ENCODE assay signal across 9 cellular contexts in the genomic region with DNA sequence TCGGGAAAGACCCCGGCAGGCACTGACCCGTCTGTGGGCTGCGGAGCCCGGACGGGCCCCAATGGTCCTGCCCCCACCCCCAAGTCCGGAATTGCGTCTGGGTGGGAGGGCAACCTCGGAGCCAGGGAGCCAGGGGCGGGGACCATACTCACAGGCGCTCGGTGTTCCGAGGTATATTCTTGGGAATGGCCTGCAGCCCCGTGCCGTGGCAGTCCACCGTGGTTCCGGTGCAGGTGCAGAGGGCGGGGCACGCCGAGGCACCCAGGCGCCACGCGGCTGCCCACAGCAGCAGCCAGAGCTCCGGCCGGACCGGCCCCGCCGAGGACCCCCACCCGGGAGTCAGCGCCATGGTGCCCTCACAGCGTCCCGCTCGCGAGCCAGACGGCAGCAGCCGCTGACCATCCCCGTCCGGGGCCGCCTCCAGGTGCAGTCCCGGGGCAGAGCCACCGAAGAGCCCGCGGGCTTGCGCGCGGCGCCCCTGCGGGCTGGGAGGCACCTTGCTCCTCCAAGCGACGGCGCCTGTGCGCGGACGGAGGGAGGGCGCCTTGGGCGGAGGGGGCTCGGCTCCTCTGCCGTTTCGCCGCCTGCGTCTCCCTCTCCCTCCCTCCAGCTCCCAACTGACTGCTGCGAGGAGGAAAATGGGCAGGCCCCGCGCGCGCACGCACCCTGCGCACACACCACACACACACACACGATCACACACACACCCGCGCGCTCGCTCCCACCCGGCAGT. TPM values are rescaled to one million over a fixed set of nuclear protein-coding genes. Genes with fewer than 3 reads are reported as not detected.
DNase-seq lines count a peak whose midpoint lies in the region; ATAC-seq and TF ChIP-seq lines count a peak whose summit lies in the region.
"Had no signal": no experiment of that assay in that cellular context is flagged by ENCODE, and none has a peak within 500 bp of the region (broad histone marks: within the 10 kb centered on the region; RNA-seq: fewer than 3 reads in every experiment).

A gene (minus strand): TSS at position 634 of the 733 bp plus-strand sequence. CDS start 285 bp downstream, at position 349.

- H3K9me3 ChIP-seq in SK-N-SH, result no peaks in the 10 kb centered on the region
- no peaks in the 10 kb centered on the region for H3K9me3 ChIP-seq in stomach
- no peaks in the 10 kb centered on the region for H3K9me3 ChIP-seq in ascending aorta
- no peaks in the 10 kb centered on the region for H3K9me3 ChIP-seq in Karpas-422 (ENCODE audit: low read length)
- no peaks in the 10 kb centered on the region for H3K9me3 ChIP-seq in gastroesophageal sphincter

- H4K20me1 ChIP-seq in SK-N-SH (ENCODE audit: insufficient read depth), result no peaks in the 10 kb centered on the region
- H4K20me1 ChIP-seq in Karpas-422 (ENCODE audit: insufficient read depth, low read depth, low read length), result no peaks in the 10 kb centered on the region

- no peak for TF ChIP-seq RAD21 in SK-N-SH (IDR thresholded peaks at IDR 0.05; ENCODE audit: low read length)

- H3K27me3 ChIP-seq in SK-N-SH (ENCODE audit: insufficient read depth) (peaks cover 24% of the 10 kb centered on the region; the same call in 1 of the 2 replicates), stomach (peaks cover 9 to 93% (median 45%) of the 10 kb centered on the region in 3 donors), ascending aorta (no peaks in the 10 kb centered on the region), Karpas-422 (ENCODE audit: low read length) (no peaks in the 10 kb centered on the region), gastroesophageal sphincter (peaks cover 60% of the 10 kb centered on the region)

- peak within 1 kb of the TSS in 1 of 2 experiments; percentile 48; a peak in 2 of 4 replicates for H3K4me3 ChIP-seq in SK-N-SH (ENCODE audit: low read depth in 2 of 2, low read length in 1 of 2)
- peak within 1 kb of the TSS; percentile 56 for H3K4me3 ChIP-seq in iPS-11a (ENCODE audit: low read depth, low read length)
- peak within 1 kb of the TSS; percentile 5 to 49 (median 30) for H3K4me3 ChIP-seq in stomach
- peak within 1 kb of the TSS in 1 of 2 donors; percentile 6 for H3K4me3 ChIP-seq in ascending aorta
- H3K4me3 ChIP-seq in Karpas-422 (ENCODE audit: low read length), result no peak within 1 kb of the TSS
- H3K4me3 ChIP-seq in gastroesophageal sphincter, result peak within 1 kb of the TSS in 1 of 2 donors; percentile 38

- no peaks in the 10 kb centered on the region for H3F3A ChIP-seq in SK-N-SH (replicated peaks; ENCODE audit: insufficient read depth)

- no peaks in the 10 kb centered on the region for H3K36me3 ChIP-seq in SK-N-SH (replicated peaks in 1 of 2; ENCODE audit: control insufficient read depth in 1 of 2, insufficient read depth in 2 of 2, low read length in 1 of 2)
- no peaks in the 10 kb centered on the region for H3K36me3 ChIP-seq in stomach
- H3K36me3 ChIP-seq in ascending aorta, result no peaks in the 10 kb centered on the region
- no peaks in the 10 kb centered on the region for H3K36me3 ChIP-seq in Karpas-422 (ENCODE audit: insufficient read depth, low read length)
- no peaks in the 10 kb centered on the region for H3K36me3 ChIP-seq in gastroesophageal sphincter
- H3K36me3 ChIP-seq: brain microvascular endothelial cell had no signal

- H3K9ac ChIP-seq in SK-N-SH, result no peak within 1 kb of the TSS
- H3K9ac ChIP-seq in Karpas-422 (ENCODE audit: low read length), result no peak within 1 kb of the TSS

- TF ChIP-seq CTCF in SK-N-SH (IDR thresholded peaks at IDR 0.05) (no peak), stomach (IDR thresholded peaks at IDR 0.05) (no peak), ascending aorta (IDR thresholded peaks at IDR 0.05) (no peak), gastroesophageal sphincter (IDR thresholded peaks at IDR 0.05) (no peak)

- H3K79me2 ChIP-seq in SK-N-SH (ENCODE audit: insufficient read depth) (no peaks in the 10 kb centered on the region), Karpas-422 (ENCODE audit: low read length) (no peaks in the 10 kb centered on the region)

- WGBS in SK-N-SH (ENCODE audit: low lambda C conversion rate), result 2% methylated on average over 31 of the region's 74 CpGs
- 1 to 3% (median 2%) methylated on average over 30 to 74 of the region's 74 CpGs for WGBS in stomach, 5 donors
- no CpG with 5 or more reads among the region's 74 CpGs for WGBS in gastroesophageal sphincter (ENCODE audit: low coverage in 1 of 2), 2 donors

- H3K4me2 ChIP-seq in SK-N-SH, result peak within 1 kb of the TSS; percentile 33; the same call in 1 of the 2 replicates
- no peak within 1 kb of the TSS for H3K4me2 ChIP-seq in Karpas-422 (ENCODE audit: low read depth, low read length, poor library complexity, severe bottlenecking)

- ATAC-seq in gastroesophageal sphincter, result no peak

- H3K9me2 ChIP-seq in SK-N-SH (no peaks in the 10 kb centered on the region), Karpas-422 (replicated peaks; ENCODE audit: insufficient read depth, low read length) (no peaks in the 10 kb centered on the region)

- H3K27ac ChIP-seq in SK-N-SH (ENCODE audit: low read depth in 2 of 2, low read length in 1 of 2) (peak within 1 kb of the TSS in 1 of 2 experiments; percentile 50; a peak in 2 of 4 replicates), stomach (no peak within 1 kb of the TSS), ascending aorta (no peak within 1 kb of the TSS), Karpas-422 (ENCODE audit: low read length) (no peak within 1 kb of the TSS), gastroesophageal sphincter (no peak within 1 kb of the TSS)
- H3K27ac ChIP-seq: brain microvascular endothelial cell had no signal

- CTCF ChIA-PET in SK-N-SH (lab: Yijun Ruan, JAX), result interaction anchor here (11.9 to 27.2 kb wide), 3 partner anchors 11 to 109 kb away, joined by 156 to 460 read pairs (median 207); no protein-coding TSS in a partner anchor

- DNase-seq in NOMO-1 treated with DMSO at 0.1 percent for 48 hours (lab: John Stamatoyannopoulos, UW; ENCODE audit: unreplicated experiment) (peak; percentile 2), NOMO-1 treated with dmso at 0.1 percent for 144 hours (lab: John Stamatoyannopoulos, UW; ENCODE audit: unreplicated experiment) (no peak), SK-N-SH (peak; percentile 79), stomach (no peak), ascending aorta (ENCODE audit: low spot score in 2 of 2) (no peak), Karpas-422 (no peak)
- DNase-seq: brain microvascular endothelial cell had no signal

- POLR2A ChIA-PET in SK-N-SH (lab: Yijun Ruan, JAX), result interaction anchor here (1.2 to 1.4 kb wide), 2 partner anchors 10 to 45 kb away, joined by 3 read pairs; no protein-coding TSS in a partner anchor

- H3K4me1 ChIP-seq in SK-N-SH (ENCODE audit: control insufficient read depth in 1 of 2, insufficient read depth in 2 of 2, low read depth in 1 of 2, low read length in 1 of 2), result peaks cover 0 to 48% of the 10 kb centered on the region in 2 experiments; a peak in 1 of 4 replicates
- H3K4me1 ChIP-seq in stomach, result peaks cover 8 to 16% (median 13%) of the 10 kb centered on the region in 4 donors
- H3K4me1 ChIP-seq in ascending aorta, result peaks cover 0 to 3% of the 10 kb centered on the region in 2 donors
- no peaks in the 10 kb centered on the region for H3K4me1 ChIP-seq in Karpas-422 (ENCODE audit: low read length)
- H3K4me1 ChIP-seq in gastroesophageal sphincter, result peaks cover 0 to 13% (median 7%) of the 10 kb centered on the region in 3 donors

- TF ChIP-seq EP300 in SK-N-SH (IDR thresholded peaks at IDR 0.05; ENCODE audit: borderline replicate concordance in 1 of 2, low read depth in 1 of 2, low read length in 1 of 2) (no peak), stomach (IDR thresholded peaks at IDR 0.05) (no peak), gastroesophageal sphincter (IDR thresholded peaks at IDR 0.05) (no peak)

- H2AFZ ChIP-seq in SK-N-SH (ENCODE audit: low read depth) (no peak within 1 kb of the TSS), Karpas-422 (ENCODE audit: low read length) (no peak within 1 kb of the TSS)

- TF ChIP-seq POLR2A in stomach (IDR thresholded peaks at IDR 0.05) (no peak), gastroesophageal sphincter (IDR thresholded peaks at IDR 0.05) (no peak)

- intact Hi-C loops in stomach (cut with DNase I; ENCODE audit: low total_unique reads) (no loop called here), ascending aorta (cut with DNase I) (no loop called here)

TF ChIP-seq in SK-N-SH, 30 proteins besides CTCF, POLR2A, EP300 and RAD21:
- no peak for TF ChIP-seq SIN3A (IDR thresholded peaks at IDR 0.05; ENCODE audit: borderline replicate concordance, low read depth, low read length)
- TF ChIP-seq NRF1 (IDR thresholded peaks at IDR 0.05; ENCODE audit: low read depth, low read length), result peak; percentile 44; the same call in 1 of the 2 replicates
- TF ChIP-seq, protein P1, sequence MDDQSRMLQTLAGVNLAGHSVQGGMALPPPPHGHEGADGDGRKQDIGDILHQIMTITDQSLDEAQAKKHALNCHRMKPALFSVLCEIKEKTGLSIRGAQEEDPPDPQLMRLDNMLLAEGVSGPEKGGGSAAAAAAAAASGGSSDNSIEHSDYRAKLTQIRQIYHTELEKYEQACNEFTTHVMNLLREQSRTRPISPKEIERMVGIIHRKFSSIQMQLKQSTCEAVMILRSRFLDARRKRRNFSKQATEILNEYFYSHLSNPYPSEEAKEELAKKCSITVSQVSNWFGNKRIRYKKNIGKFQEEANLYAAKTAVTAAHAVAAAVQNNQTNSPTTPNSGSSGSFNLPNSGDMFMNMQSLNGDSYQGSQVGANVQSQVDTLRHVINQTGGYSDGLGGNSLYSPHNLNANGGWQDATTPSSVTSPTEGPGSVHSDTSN (IDR thresholded peaks at IDR 0.05), result no peak
- TF ChIP-seq, protein P2, sequence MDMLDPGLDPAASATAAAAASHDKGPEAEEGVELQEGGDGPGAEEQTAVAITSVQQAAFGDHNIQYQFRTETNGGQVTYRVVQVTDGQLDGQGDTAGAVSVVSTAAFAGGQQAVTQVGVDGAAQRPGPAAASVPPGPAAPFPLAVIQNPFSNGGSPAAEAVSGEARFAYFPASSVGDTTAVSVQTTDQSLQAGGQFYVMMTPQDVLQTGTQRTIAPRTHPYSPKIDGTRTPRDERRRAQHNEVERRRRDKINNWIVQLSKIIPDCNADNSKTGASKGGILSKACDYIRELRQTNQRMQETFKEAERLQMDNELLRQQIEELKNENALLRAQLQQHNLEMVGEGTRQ (IDR thresholded peaks at IDR 0.05; ENCODE audit: borderline replicate concordance, low read depth, low read length), result no peak

RNA-seq across cellular contexts. Expression of the gene that starts here (rescaled TPM):
- polyA plus RNA-seq in SK-N-SH (2012; rRNA removed) (0.02 and 0.05 TPM in 2 replicates), stomach (under 1 TPM; under 0.01 to 0.15 (median 0.15) TPM)
- polyA plus RNA-seq in SK-N-SH (2012; cell fraction: cytosol; rRNA removed), result 0.01 and 0.03 TPM in 2 replicates
- 0.06 and 0.09 TPM in 2 replicates for polyA plus RNA-seq in SK-N-SH (2012; cell fraction: nucleus; rRNA removed)
- total RNA-seq in stomach (1 to 10 TPM in 3 of 5 donors, under 1 TPM in 2; under 0.01 to 6.1 (median 1.0) TPM), ascending aorta (not detected), gastroesophageal sphincter (under 1 TPM in 2 of 4 donors, not detected in 2; 0.04 to 0.13 TPM)
- 1.0 and 2.2 TPM in 2 replicates for total RNA-seq in Karpas-422 (2014; rRNA removed; shearing (Covaris generic); ENCODE audit: low replicate concordance)

Comparison
In these comparisons a context has a peak if more than half of its experiments do, and no peak if none do; other contexts are left out.
1. Peak in DNase-seq and H3K4me2 ChIP-seq in SK-N-SH; RNA of the gene not detected or under 1 TPM.